ENCODE assay signal across 8 cellular contexts in genomic region chrX:155966876-155967275, GRCh38. TPM values are rescaled to one million over a fixed set of nuclear protein-coding genes. Genes with fewer than 3 reads are reported as not detected.
DNase-seq lines count a peak whose midpoint lies in the region; ATAC-seq and TF ChIP-seq lines count a peak whose summit lies in the region.

No MANE protein-coding gene starts in this region.

- no peak overlapping the region for H3K23ac ChIP-seq in IMR-90 (ENCODE audit: low read depth, low read length)

- H3K4me1 ChIP-seq in breast epithelium (no peaks in the 10 kb centered on the region), IMR-90 (ENCODE audit: control insufficient read depth, insufficient read depth, low read length) (no peaks in the 10 kb centered on the region), prostate gland (replicated peaks) (no peaks in the 10 kb centered on the region)

- H3K27me3 Mint-ChIP-seq in MCF 10A (ENCODE audit: insufficient read depth, unreplicated experiment), result no peaks in the 10 kb centered on the region
- peaks cover 16 to 41% of the 10 kb centered on the region in 2 donors for H3K27me3 Mint-ChIP-seq in effector memory CD8-positive, alpha-beta T cell

- CTCF ChIA-PET in MCF 10A (lab: Yijun Ruan, JAX) (no interaction called here), IMR-90 (lab: Yijun Ruan, JAX) (no interaction called here)

- no peaks in the 10 kb centered on the region for H3K9me1 ChIP-seq in IMR-90 (ENCODE audit: insufficient read depth, low read length)

- H3K36me3 Mint-ChIP-seq in MCF 10A (ENCODE audit: insufficient read depth, unreplicated experiment), result no peaks in the 10 kb centered on the region
- H3K36me3 Mint-ChIP-seq in effector memory CD8-positive, alpha-beta T cell (ENCODE audit: insufficient read depth), result no peaks in the 10 kb centered on the region

- H3K4me3 ChIP-seq in breast epithelium, result no peak overlapping the region
- H3K4me3 ChIP-seq in IMR-90 (ENCODE audit: insufficient read depth, low read depth, low read length), result no peak overlapping the region
- no peak overlapping the region for H3K4me3 ChIP-seq in prostate gland

- no peak overlapping the region for H3K14ac ChIP-seq in IMR-90 (replicated peaks; ENCODE audit: low read depth, low read length)

- DNase-seq in MCF 10A (ENCODE audit: unreplicated experiment) (peak; percentile 26), breast epithelium (ENCODE audit: low spot score in 2 of 2) (no peak), IMR-90 (no peak), SK-MEL-5 (ENCODE audit: low read depth, low spot score) (peak; percentile 63), prostate gland (ENCODE audit: low spot score) (no peak)
- DNase-seq in effector memory CD8-positive, alpha-beta T cell, result peak in 1 of 3 experiments; percentile 21
- DNase-seq in stimulated activated CD8-positive, alpha-beta memory T cell treated with anti-CD3 and anti-CD28 coated beads, Interleukin-4, amount 100 ng/mL, for 48 hours, result peak; percentile 45

- no peak overlapping the region for H2AFZ ChIP-seq in IMR-90 (replicated peaks; ENCODE audit: low read length, poor library complexity)

- no peak overlapping the region for H3K4me3 Mint-ChIP-seq in MCF 10A (ENCODE audit: unreplicated experiment)
- no peak overlapping the region for H3K4me3 Mint-ChIP-seq in effector memory CD8-positive, alpha-beta T cell

- in situ Hi-C loops in IMR-90 (cut with MboI; ENCODE audit: low sequenced_read_pairs), result no loop called here
- in situ Hi-C loops in SK-MEL-5 (cut with HindIII; ENCODE audit: low pct_unique_long_range_greater_than_20kb, low sequenced_read_pairs), result no loop called here

- H4K91ac ChIP-seq in IMR-90 (ENCODE audit: insufficient read depth, low read depth, low read length), result no peak overlapping the region

- H2BK120ac ChIP-seq in IMR-90 (ENCODE audit: low read depth, low read length), result no peak overlapping the region

- intact Hi-C loops in MCF 10A (cut with micrococcal nuclease) (no loop called here), breast epithelium (cut with DNase I; ENCODE audit: low total_unique reads) (no loop called here), IMR-90 (cut with micrococcal nuclease) (no loop called here), prostate gland (cut with DNase I) (no loop called here)

- TF ChIP-seq POLR2A in breast epithelium (IDR thresholded peaks at IDR 0.05) (no peak), IMR-90 (IDR thresholded peaks at IDR 0.05; ENCODE audit: low read depth, low read length) (no peak), prostate gland (IDR thresholded peaks at IDR 0.05) (no peak)

- H3K4ac ChIP-seq in IMR-90 (ENCODE audit: low read depth, low read length), result no peak overlapping the region

- H3K9me3 ChIP-seq in breast epithelium, result peaks cover 0 to 13% of the 10 kb centered on the region in 2 donors
- no peaks in the 10 kb centered on the region; the same call in 1 of the 2 replicates for H3K9me3 ChIP-seq in IMR-90 (ENCODE audit: control insufficient read depth, insufficient read depth, low read length)
- H3K9me3 ChIP-seq in prostate gland, result no peaks in the 10 kb centered on the region

- peaks cover 6% of the 10 kb centered on the region for H3K4me1 Mint-ChIP-seq in MCF 10A (ENCODE audit: insufficient read depth, unreplicated experiment)
- peaks cover 4 to 8% of the 10 kb centered on the region in 2 donors for H3K4me1 Mint-ChIP-seq in effector memory CD8-positive, alpha-beta T cell (ENCODE audit: low read depth in 2 of 2)

- no peak overlapping the region for H4K8ac ChIP-seq in IMR-90 (ENCODE audit: low read depth in 2 of 2, low read length in 2 of 2)

- no peaks in the 10 kb centered on the region for H3K79me1 ChIP-seq in IMR-90 (ENCODE audit: low read depth in 1 of 2, low read length in 2 of 2)

- BruUV-seq in MCF 10A (replicated peaks; lab: Mats Ljungman, UMichigan) (no TSS peak), IMR-90 (replicated peaks; lab: Mats Ljungman, UMichigan) (no TSS peak)

- no peak overlapping the region for H3K56ac ChIP-seq in IMR-90 (ENCODE audit: extremely low read depth, insufficient read depth, low read length)

- ATAC-seq in IMR-90 (ENCODE audit: low read depth) (no peak), GM21515 (IDR thresholded peaks at IDR 0.05; ENCODE audit: unreplicated experiment) (no peak)
- ATAC-seq in effector memory CD8-positive, alpha-beta T cell (replicated peaks), result peak; percentile 36

- H4K5ac ChIP-seq in IMR-90 (ENCODE audit: low read depth, low read length), result no peak overlapping the region

- peak; percentile 12 for TF ChIP-seq CTCF in MCF 10A (IDR thresholded peaks at IDR 0.05; ENCODE audit: unreplicated experiment)
- no peak for TF ChIP-seq CTCF in breast epithelium (IDR thresholded peaks at IDR 0.05)
- 0 out of 2 replicates have a peak, but pooled peaks have one; percentile 22 for TF ChIP-seq CTCF in IMR-90 (conservative IDR thresholded peaks at IDR 0.05; ENCODE audit: low read depth, low read length)
- TF ChIP-seq CTCF in prostate gland (IDR thresholded peaks at IDR 0.05), result peak in 2 of 4 experiments; percentile 16 to 38

- H3K9me3 Mint-ChIP-seq in MCF 10A (ENCODE audit: unreplicated experiment), result peaks cover 13% of the 10 kb centered on the region
- peaks cover 9 to 13% of the 10 kb centered on the region in 2 donors for H3K9me3 Mint-ChIP-seq in effector memory CD8-positive, alpha-beta T cell

- dilution Hi-C loops in IMR-90 (cut with HindIII; ENCODE audit: low sequenced_read_pairs, unreplicated experiment), result no loop called here

- H4K20me1 ChIP-seq in IMR-90 (ENCODE audit: insufficient read depth, low read length), result no peaks in the 10 kb centered on the region

- no peak for TF ChIP-seq RAD21 in IMR-90 (IDR thresholded peaks at IDR 0.05; ENCODE audit: low read length)

- H2BK15ac ChIP-seq in IMR-90 (ENCODE audit: low read depth, low read length), result no peak overlapping the region

- POLR2A ChIA-PET in MCF 10A (lab: Yijun Ruan, JAX) (no interaction called here), IMR-90 (lab: Charles Lee; ENCODE audit: unreplicated experiment) (no interaction called here)

- H3K9ac ChIP-seq in IMR-90 (ENCODE audit: low read depth, low read length), result no peak overlapping the region

- no peak overlapping the region for H3K4me2 ChIP-seq in IMR-90 (ENCODE audit: low read depth, low read length)

- no peak overlapping the region for H2BK5ac ChIP-seq in IMR-90 (ENCODE audit: low read depth, low read length, poor library complexity, severe bottlenecking)

- H3K27me3 ChIP-seq in breast epithelium (no peaks in the 10 kb centered on the region), IMR-90 (ENCODE audit: control insufficient read depth, insufficient read depth, low read length) (no peaks in the 10 kb centered on the region), prostate gland (replicated peaks; ENCODE audit: insufficient read depth) (no peaks in the 10 kb centered on the region)

- H3K18ac ChIP-seq in IMR-90 (ENCODE audit: low read depth, low read length), result no peak overlapping the region

- H2AK5ac ChIP-seq in IMR-90 (ENCODE audit: low read depth, low read length), result no peak overlapping the region

- H3K36me3 ChIP-seq in breast epithelium, result no peaks in the 10 kb centered on the region
- no peaks in the 10 kb centered on the region for H3K36me3 ChIP-seq in IMR-90 (ENCODE audit: control insufficient read depth, insufficient read depth, low read length)
- H3K36me3 ChIP-seq in prostate gland, result no peaks in the 10 kb centered on the region

- H3K27ac Mint-ChIP-seq in MCF 10A (ENCODE audit: low read depth, unreplicated experiment), result no peak overlapping the region
- H3K27ac Mint-ChIP-seq in effector memory CD8-positive, alpha-beta T cell, result no peak overlapping the region

- no CpG with 5 or more reads among the region's 8 CpGs for WGBS in IMR-90 (ENCODE audit: extremely low coverage in 2 of 2, insufficient read length in 1 of 2), 2 experiments
- WGBS in prostate gland, result 47% methylated on average over 8 of the region's 8 CpGs

- no peak overlapping the region for H3K27ac ChIP-seq in breast epithelium
- no peak overlapping the region for H3K27ac ChIP-seq in IMR-90 (ENCODE audit: insufficient read depth, low read length)
- H3K27ac ChIP-seq in prostate gland, result no peak overlapping the region

- H2AK9ac ChIP-seq in IMR-90 (replicated peaks; ENCODE audit: low read depth, low read length, poor library complexity), result no peak overlapping the region

- H2BK20ac ChIP-seq in IMR-90 (ENCODE audit: low read depth, low read length), result no peak overlapping the region

TF ChIP-seq in IMR-90, 13 proteins besides CTCF, POLR2A, EP300 and RAD21 (continues in another document):
- TF ChIP-seq ELK1 (IDR thresholded peaks at IDR 0.05; ENCODE audit: borderline replicate concordance, low read depth, low read length) (no peak), BHLHE40 (IDR thresholded peaks at IDR 0.05; ENCODE audit: low read depth, low read length) (no peak), MAFK (IDR thresholded peaks at IDR 0.05; ENCODE audit: low read depth, low read length) (no peak), MAZ (IDR thresholded peaks at IDR 0.05; ENCODE audit: borderline replicate concordance, low read depth, low read length) (no peak), CEBPB (IDR thresholded peaks at IDR 0.05; ENCODE audit: low read depth, low read length) (no peak), FOS (IDR thresholded peaks at IDR 0.05; ENCODE audit: low read depth, low read length) (no peak), MXI1 (IDR thresholded peaks at IDR 0.05; ENCODE audit: borderline replicate concordance, low read depth, low read length) (no peak)

RNA-seq across cellular contexts. Expression of gene IL9R, which starts 30.6 kb away (rescaled TPM):
- total RNA-seq in MCF 10A (2022) (0.23 TPM in 1 of 2 replicates, not detected in the other), breast epithelium (under 1 TPM; 0.16 to 0.44 (median 0.33) TPM), IMR-90 (2012; rRNA removed) (not detected in 2 replicates), prostate gland (under 1 TPM in 1 of 2 donors, not detected in 1; 0.23 TPM)
- 0.05 TPM in 1 of 2 replicates, not detected in the other for polyA plus RNA-seq in IMR-90 (2012; rRNA removed)
- polyA plus RNA-seq in IMR-90 (2012; cell fraction: cytosol; rRNA removed), result not detected in 2 replicates
- 0.07 and 0.08 TPM in 2 replicates for polyA plus RNA-seq in IMR-90 (2012; cell fraction: nucleus; rRNA removed; ENCODE audit: low replicate concordance)
- total RNA-seq in SK-MEL-5 (2014; rRNA removed; shearing (Covaris generic)), result 0.16 TPM in 1 of 2 replicates, not detected in the other
- polyA plus RNA-seq in SK-MEL-5 (2015; cell fraction: cytosol; rRNA removed), result 0.13 TPM in 1 of 2 replicates, not detected in the other
- polyA plus RNA-seq in SK-MEL-5 (2015; cell fraction: nucleus; rRNA removed), result 0.31 and 1.7 TPM in 2 replicates

Comparison
In these comparisons a context has a peak if more than half of its experiments do, and no peak if none do; other contexts are left out.
1. DNase-seq: peak in MCF 10A (single experiment), SK-MEL-5 (single experiment) and stimulated activated CD8-positive, alpha-beta memory T cell treated with anti-CD3 and anti-CD28 coated beads, Interleukin-4, amount 100 ng/mL, for 48 hours (single experiment); none in breast epithelium (0 of 2), IMR-90 (single experiment) and prostate gland (single experiment).
2. CTCF ChIP-seq: peak in MCF 10A (single experiment) and IMR-90 (single experiment); none in breast epithelium (0 of 3).